15 cellular contexts compared by ENCODE assay signal in genomic region chr16:3687792-3688191, GRCh38. TPM values are rescaled to one million over a fixed set of nuclear protein-coding genes. Genes with fewer than 3 reads are reported as not detected.
A peak's percentile ranks its signal among the peaks of the same experiment; 100 is the strongest.
DNase-seq lines count a peak whose midpoint lies in the region; ATAC-seq and TF ChIP-seq lines count a peak whose summit lies in the region.
"Had no signal": no experiment of that assay in that cellular context is flagged by ENCODE, and none has a peak within 500 bp of the region (broad histone marks: within the 10 kb centered on the region; RNA-seq: fewer than 3 reads in every experiment).

No MANE protein-coding gene starts in this region.

- CTCF ChIA-PET in activated CD8-positive, alpha-beta memory T cell treated with anti-CD3 and anti-CD28 coated beads, Interleukin-2, amount 10 ng/mL, durations not matched to agents 7 days and 5 days (lab: Charles Lee) = interaction anchor here (1.2 kb wide), 1 partner anchor 192 kb away, joined by 3 read pairs; no protein-coding TSS in a partner anchor

- TF ChIP-seq CTCF in natural killer cell (IDR thresholded peaks at IDR 0.05) (no peak), esophagus squamous epithelium (IDR thresholded peaks at IDR 0.05) (no peak)

- H3K4me1 ChIP-seq in HAP-1 (peaks cover 2% of the 10 kb centered on the region; the same call in 1 of the 2 replicates), esophagus squamous epithelium (peaks cover 7 to 20% (median 10%) of the 10 kb centered on the region in 3 donors)
- H3K4me1 ChIP-seq: Caco-2 had no signal

- H3K27ac Mint-ChIP-seq in activated CD8-positive, alpha-beta memory T cell treated with anti-CD3 and anti-CD28 coated beads, Interleukin-2, amount 10 ng/mL, durations not matched to agents 7 days and 5 days = peak overlapping the region; percentile 15
- no peak overlapping the region for H3K27ac Mint-ChIP-seq in natural killer cell treated with Interleukin-12 subunit alpha and Interleukin-12 subunit beta and Interleukin-15 and Interleukin-18, amount 100 ng/mL, for 72 hours
- no peak overlapping the region for H3K27ac Mint-ChIP-seq in natural killer cell
- H3K27ac Mint-ChIP-seq: CD4-positive, alpha-beta T cell had no signal

- H3K4me3 ChIP-seq in HAP-1 = no peak overlapping the region
- H3K4me3 ChIP-seq in esophagus squamous epithelium = no peak overlapping the region
- H3K4me3 ChIP-seq: A549 had no signal

- no peaks in the 10 kb centered on the region for H3K27me3 Mint-ChIP-seq in activated CD8-positive, alpha-beta memory T cell treated with anti-CD3 and anti-CD28 coated beads, Interleukin-2, amount 10 ng/mL, durations not matched to agents 7 days and 5 days
- no peaks in the 10 kb centered on the region for H3K27me3 Mint-ChIP-seq in natural killer cell treated with Interleukin-12 subunit alpha and Interleukin-12 subunit beta and Interleukin-15 and Interleukin-18, amount 100 ng/mL, for 72 hours
- no peaks in the 10 kb centered on the region for H3K27me3 Mint-ChIP-seq in natural killer cell (ENCODE audit: low read depth in 2 of 2)
- H3K27me3 Mint-ChIP-seq: CD4-positive, alpha-beta T cell had no signal

- H3K27me3 ChIP-seq in HAP-1 (ENCODE audit: low read depth) (no peaks in the 10 kb centered on the region), esophagus squamous epithelium (no peaks in the 10 kb centered on the region)

- in situ Hi-C loops in HAP-1 (cut with MboI; ENCODE audit: low sequenced_read_pairs) = no loop called here

- H3K4me1 Mint-ChIP-seq in activated CD8-positive, alpha-beta memory T cell treated with anti-CD3 and anti-CD28 coated beads, Interleukin-2, amount 10 ng/mL, durations not matched to agents 7 days and 5 days = peaks cover 8% of the 10 kb centered on the region
- H3K4me1 Mint-ChIP-seq in natural killer cell treated with Interleukin-12 subunit alpha and Interleukin-12 subunit beta and Interleukin-15 and Interleukin-18, amount 100 ng/mL, for 72 hours (ENCODE audit: low read depth in 2 of 2) = peaks cover 7 to 8% of the 10 kb centered on the region in 2 donors
- peaks cover 9% of the 10 kb centered on the region in 2 donors for H3K4me1 Mint-ChIP-seq in natural killer cell

- H3K4me3 Mint-ChIP-seq in activated CD8-positive, alpha-beta memory T cell treated with anti-CD3 and anti-CD28 coated beads, Interleukin-2, amount 10 ng/mL, durations not matched to agents 7 days and 5 days = no peak overlapping the region
- H3K4me3 Mint-ChIP-seq in natural killer cell treated with Interleukin-12 subunit alpha and Interleukin-12 subunit beta and Interleukin-15 and Interleukin-18, amount 100 ng/mL, for 72 hours = no peak overlapping the region
- H3K4me3 Mint-ChIP-seq in natural killer cell = no peak overlapping the region
- H3K4me3 Mint-ChIP-seq: CD4-positive, alpha-beta T cell; H9 had no signal

- H3K36me3 ChIP-seq in HAP-1 (replicated peaks) = peaks cover 81% of the 10 kb centered on the region
- H3K36me3 ChIP-seq in esophagus squamous epithelium = peaks cover 17 to 67% (median 27%) of the 10 kb centered on the region in 3 donors

- H3K9me3 Mint-ChIP-seq in activated CD8-positive, alpha-beta memory T cell treated with anti-CD3 and anti-CD28 coated beads, Interleukin-2, amount 10 ng/mL, durations not matched to agents 7 days and 5 days (ENCODE audit: low read depth) = no peaks in the 10 kb centered on the region
- no peaks in the 10 kb centered on the region for H3K9me3 Mint-ChIP-seq in natural killer cell treated with Interleukin-12 subunit alpha and Interleukin-12 subunit beta and Interleukin-15 and Interleukin-18, amount 100 ng/mL, for 72 hours
- no peaks in the 10 kb centered on the region for H3K9me3 Mint-ChIP-seq in natural killer cell
- H3K9me3 Mint-ChIP-seq: CD4-positive, alpha-beta T cell; H9 had no signal

- no peak overlapping the region for H3K27ac ChIP-seq in esophagus squamous epithelium
- H3K27ac ChIP-seq: 22Rv1, A549, C4-2B had no signal

- no peak for TF ChIP-seq POLR2A in esophagus squamous epithelium (IDR thresholded peaks at IDR 0.05)

- intact Hi-C loops in natural killer cell (cut with micrococcal nuclease) (no loop called here), esophagus squamous epithelium (cut with DNase I) (no loop called here)

- H3K9me3 ChIP-seq in HAP-1 = no peaks in the 10 kb centered on the region
- H3K9me3 ChIP-seq in esophagus squamous epithelium = no peaks in the 10 kb centered on the region
- H3K9me3 ChIP-seq: A549, Caco-2 had no signal

- no peak for DNase-seq in activated CD8-positive, alpha-beta memory T cell treated with anti-CD3 and anti-CD28 coated beads, Interleukin-2, amount 10 ng/mL, durations not matched to agents 7 days and 5 days
- no peak for DNase-seq in activated CD8-positive, alpha-beta memory T cell treated with anti-CD3 and anti-CD28 coated beads for 24 hours
- DNase-seq in natural killer cell treated with Interleukin-12 subunit alpha and Interleukin-12 subunit beta and Interleukin-15 and Interleukin-18, amount 100 ng/mL, for 72 hours (ENCODE audit: low spot score) = peak; percentile 5
- DNase-seq in natural killer cell = no peak
- peak; percentile 22 to 75 for DNase-seq in lung microvascular endothelial cell (ENCODE audit: low read depth in 2 of 2)
- no peak for DNase-seq in HAP-1 (ENCODE audit: low spot score in 2 of 2)
- DNase-seq in esophagus squamous epithelium (lab: John Stamatoyannopoulos, UW) = no peak
- DNase-seq in T-helper 9 cell = no peak
- DNase-seq: AML-193; Caco-2; CD4-positive, alpha-beta T cell; H9 had no signal

- no peak for ATAC-seq in activated CD8-positive, alpha-beta memory T cell treated with anti-CD3 and anti-CD28 coated beads, Interleukin-2, amount 10 ng/mL, durations not matched to agents 7 days and 5 days
- no peak for ATAC-seq in natural killer cell treated with Interleukin-12 subunit alpha and Interleukin-12 subunit beta and Interleukin-15 and Interleukin-18, amount 100 ng/mL, for 72 hours
- ATAC-seq in natural killer cell = no peak
- ATAC-seq: A549 had no signal

- 83 to 90% methylated on average over 7 to 9 of the region's 9 CpGs for WGBS in esophagus squamous epithelium, 2 donors

- peaks cover 15% of the 10 kb centered on the region for H3K36me3 Mint-ChIP-seq in activated CD8-positive, alpha-beta memory T cell treated with anti-CD3 and anti-CD28 coated beads, Interleukin-2, amount 10 ng/mL, durations not matched to agents 7 days and 5 days
- H3K36me3 Mint-ChIP-seq in natural killer cell treated with Interleukin-12 subunit alpha and Interleukin-12 subunit beta and Interleukin-15 and Interleukin-18, amount 100 ng/mL, for 72 hours = peaks cover 5% of the 10 kb centered on the region
- no peaks in the 10 kb centered on the region for H3K36me3 Mint-ChIP-seq in natural killer cell

RNA-seq across cellular contexts. Expression of gene TRAP1, which starts 29.5 kb away (rescaled TPM):
- 100 to 1,000 TPM; 147 to 193 TPM for total RNA-seq in activated CD8-positive, alpha-beta memory T cell treated with anti-CD3 and anti-CD28 coated beads, Interleukin-2, amount 10 ng/mL, durations not matched to agents 7 days and 5 days
- 100 to 1,000 TPM; 105 to 257 TPM for total RNA-seq in natural killer cell treated with Interleukin-12 subunit alpha and Interleukin-12 subunit beta and Interleukin-15 and Interleukin-18, amount 100 ng/mL, for 72 hours
- total RNA-seq in natural killer cell = 10 to 100 TPM; 33.7 to 56.7 (median 54.6) TPM
- total RNA-seq in lung microvascular endothelial cell = 65.5 and 81.1 TPM in 2 replicates
- 100 to 1,000 TPM in 2 of 4 donors, 10 to 100 TPM in 2; 76.5 to 121 (median 97.6) TPM for total RNA-seq in esophagus squamous epithelium

RNA-seq across cellular contexts. Expression of gene DNASE1, which starts 33.3 kb away (rescaled TPM):
- 10 to 100 TPM; 33.8 to 53.4 TPM for total RNA-seq in activated CD8-positive, alpha-beta memory T cell treated with anti-CD3 and anti-CD28 coated beads, Interleukin-2, amount 10 ng/mL, durations not matched to agents 7 days and 5 days
- 10 to 100 TPM; 19.1 to 25.5 TPM for total RNA-seq in natural killer cell treated with Interleukin-12 subunit alpha and Interleukin-12 subunit beta and Interleukin-15 and Interleukin-18, amount 100 ng/mL, for 72 hours
- total RNA-seq in natural killer cell = 10 to 100 TPM; 29.9 to 47.8 (median 34.9) TPM
- 7.2 and 15.7 TPM in 2 replicates for total RNA-seq in lung microvascular endothelial cell
- total RNA-seq in esophagus squamous epithelium = 10 to 100 TPM in 2 of 4 donors, 1 to 10 TPM in 2; 5.7 to 13.4 (median 9.9) TPM

Comparison
In these comparisons a context has a peak if more than half of its experiments do, and no peak if none do; other contexts are left out.
1. DNase-seq: peak in natural killer cell treated with Interleukin-12 subunit alpha and Interleukin-12 subunit beta and Interleukin-15 and Interleukin-18, amount 100 ng/mL, for 72 hours (single experiment) and lung microvascular endothelial cell (2 of 2); none in activated CD8-positive, alpha-beta memory T cell treated with anti-CD3 and anti-CD28 coated beads, Interleukin-2, amount 10 ng/mL, durations not matched to agents 7 days and 5 days (single experiment), activated CD8-positive, alpha-beta memory T cell treated with anti-CD3 and anti-CD28 coated beads for 24 hours (single experiment), natural killer cell (single experiment), HAP-1 (0 of 2), esophagus squamous epithelium (single experiment) and T-helper 9 cell (single experiment).